Comparison of ENCODE assay signal across 1 cellular context in the genomic region with DNA sequence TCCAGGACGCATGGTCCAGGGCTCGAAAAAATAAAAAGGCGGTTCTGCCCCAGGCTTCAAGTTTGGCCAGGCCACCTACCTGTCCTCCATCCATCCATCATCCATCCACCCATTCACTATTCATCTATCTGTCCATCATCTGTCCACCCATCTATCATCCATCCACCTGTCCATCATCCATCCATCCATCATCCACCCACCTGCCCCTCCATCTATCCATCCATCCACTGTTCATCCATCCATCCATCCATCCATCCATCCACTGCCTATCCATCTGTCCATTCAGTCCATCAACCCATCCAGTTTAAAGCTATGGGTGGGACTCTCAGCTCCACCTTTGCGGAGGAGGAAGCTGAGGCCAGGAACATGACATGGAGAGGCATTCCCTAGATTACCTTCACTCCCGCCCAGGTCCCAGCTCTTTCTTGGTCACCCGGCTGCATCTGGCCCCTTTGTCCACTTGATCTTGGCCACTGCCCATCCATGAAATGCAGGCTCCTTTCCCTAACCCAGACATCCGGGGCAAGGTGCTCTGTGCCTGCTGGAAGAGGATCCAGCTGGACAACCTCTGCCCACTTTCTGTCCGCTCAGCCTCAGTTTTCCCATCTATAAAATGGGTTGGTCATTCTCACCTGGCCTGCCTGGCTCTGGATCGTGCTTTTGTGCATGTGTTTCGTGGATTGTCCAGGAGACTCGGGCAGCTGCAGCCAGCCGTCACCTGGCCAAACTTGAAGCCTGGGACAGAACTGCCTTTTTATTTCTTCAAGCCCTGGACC.
A peak's percentile ranks its signal among the peaks of the same experiment; 100 is the strongest.
TF ChIP-seq lines count a peak whose summit lies in the region.

No MANE protein-coding gene starts in this region.

TF ChIP-seq in SK-N-SH, 30 proteins besides CTCF, POLR2A, EP300 and RAD21 (continued from another document):
- TF ChIP-seq, protein P1, sequence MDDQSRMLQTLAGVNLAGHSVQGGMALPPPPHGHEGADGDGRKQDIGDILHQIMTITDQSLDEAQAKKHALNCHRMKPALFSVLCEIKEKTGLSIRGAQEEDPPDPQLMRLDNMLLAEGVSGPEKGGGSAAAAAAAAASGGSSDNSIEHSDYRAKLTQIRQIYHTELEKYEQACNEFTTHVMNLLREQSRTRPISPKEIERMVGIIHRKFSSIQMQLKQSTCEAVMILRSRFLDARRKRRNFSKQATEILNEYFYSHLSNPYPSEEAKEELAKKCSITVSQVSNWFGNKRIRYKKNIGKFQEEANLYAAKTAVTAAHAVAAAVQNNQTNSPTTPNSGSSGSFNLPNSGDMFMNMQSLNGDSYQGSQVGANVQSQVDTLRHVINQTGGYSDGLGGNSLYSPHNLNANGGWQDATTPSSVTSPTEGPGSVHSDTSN (IDR thresholded peaks at IDR 0.05): no peak
- TF ChIP-seq JUND (IDR thresholded peaks at IDR 0.05): no peak
- TF ChIP-seq RCOR1 (IDR thresholded peaks at IDR 0.05; ENCODE audit: low read length): peak; percentile 81
- no peak for TF ChIP-seq FOXJ3 (CRISPR knock-in tag; IDR thresholded peaks at IDR 0.05)
